ENCODE assay signal across 1 cellular context in the genomic region with DNA sequence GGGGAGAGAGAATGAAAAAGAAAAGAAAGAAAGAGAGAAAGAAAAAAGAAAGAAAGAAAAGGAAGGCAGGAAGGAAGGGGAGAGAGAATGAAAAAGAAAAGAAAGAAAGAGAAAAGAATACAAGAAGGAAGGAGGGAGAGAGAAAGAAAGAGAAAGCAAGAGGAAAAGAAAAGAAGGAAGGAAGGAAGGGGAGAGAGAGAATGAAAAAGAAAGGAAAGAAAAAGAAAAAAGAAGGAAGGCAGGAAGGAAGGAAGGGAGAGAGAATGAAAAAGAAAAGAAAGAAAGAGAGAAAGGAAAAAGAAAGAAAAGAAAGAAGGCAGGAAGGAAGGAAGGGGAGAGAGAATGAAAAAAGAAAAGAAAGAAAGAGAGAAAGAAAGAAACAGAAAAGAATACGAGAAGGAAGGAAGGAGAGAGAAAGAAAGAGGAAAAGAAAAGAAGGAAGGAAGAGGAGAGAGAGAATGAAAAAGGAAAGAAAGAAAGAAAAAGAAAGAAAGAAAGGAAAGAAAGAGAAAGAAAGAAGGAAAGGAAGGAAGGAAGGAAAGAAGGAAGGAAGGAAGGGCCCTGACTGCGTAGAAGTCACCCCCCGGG.
A peak's percentile ranks its signal among the peaks of the same experiment; 100 is the strongest.
TF ChIP-seq lines count a peak whose summit lies in the region.

No MANE protein-coding gene starts in this region.

TF ChIP-seq in K562, 482 proteins besides CTCF, POLR2A, EP300 and RAD21:
- TF ChIP-seq RCOR1 (IDR thresholded peaks at IDR 0.05; ENCODE audit: borderline replicate concordance in 1 of 2, low read depth in 2 of 2, low read length in 2 of 2) = no peak
- peak; percentile 99 for TF ChIP-seq ZNF512 (tag; IDR thresholded peaks at IDR 0.05)
TF ChIP-seq in K562: peak in this region for 1.
